14 cellular contexts compared by ENCODE assay signal in genomic region chr11:47617417-47617809, GRCh38. TPM values are rescaled to one million over a fixed set of nuclear protein-coding genes. Genes with fewer than 3 reads are reported as not detected.
A peak's percentile ranks its signal among the peaks of the same experiment; 100 is the strongest.
DNase-seq lines count a peak whose midpoint lies in the region; ATAC-seq and TF ChIP-seq lines count a peak whose summit lies in the region.
"Had no signal": no experiment of that assay in that cellular context is flagged by ENCODE, and none has a peak within 500 bp of the region (broad histone marks: within the 10 kb centered on the region; RNA-seq: fewer than 3 reads in every experiment).

No MANE protein-coding gene starts in this region.

- H3K27me3 ChIP-seq in A673 (replicated peaks; ENCODE audit: insufficient read depth, low read depth, low read length, poor library complexity) (no peaks in the 10 kb centered on the region), adrenal gland (no peaks in the 10 kb centered on the region), vagina (no peaks in the 10 kb centered on the region)

- WGBS in adrenal gland, 4 donors: 30 to 42% (median 36%) methylated on average over 3 of the region's 3 CpGs

- TF ChIP-seq POLR2A in adrenal gland (IDR thresholded peaks at IDR 0.05): no peak
- no peak for TF ChIP-seq POLR2A in vagina (IDR thresholded peaks at IDR 0.05)

- H3K4me3 ChIP-seq in A673 (ENCODE audit: low read depth, low read length, poor library complexity, severe bottlenecking): no peak overlapping the region
- H3K4me3 ChIP-seq in adrenal gland: no peak overlapping the region
- no peak overlapping the region for H3K4me3 ChIP-seq in vagina

- H3K9me3 ChIP-seq in A673 (ENCODE audit: low read depth, low read length, poor library complexity, severe bottlenecking) (no peaks in the 10 kb centered on the region), adrenal gland (replicated peaks in 1 of 3) (no peaks in the 10 kb centered on the region), vagina (no peaks in the 10 kb centered on the region)

- H3K36me3 ChIP-seq in A673 (ENCODE audit: insufficient read depth, low read length, poor library complexity, severe bottlenecking) (peaks cover 52% of the 10 kb centered on the region), adrenal gland (replicated peaks in 1 of 2) (peaks cover 0 to 38% of the 10 kb centered on the region in 2 donors), vagina (peaks cover 0 to 23% of the 10 kb centered on the region in 2 donors)

- TSS peak; percentile 11 for BruUV-seq in A673 (replicated peaks; lab: Mats Ljungman, UMichigan)

- no peak for ATAC-seq in activated naive CD8-positive, alpha-beta T cell treated with anti-CD3 and anti-CD28 coated beads, Interleukin-2, amount 50 U/mL, for 24 hours

- H3K27me3 Mint-ChIP-seq in activated naive CD8-positive, alpha-beta T cell treated with anti-CD3 and anti-CD28 coated beads, Interleukin-2, amount 50 U/mL, for 24 hours: no peaks in the 10 kb centered on the region
- H3K27me3 Mint-ChIP-seq: progenitor cell of endocrine pancreas had no signal

- CTCF ChIA-PET in A673 (lab: Charles Lee): interaction anchor here (0.6 to 1.5 kb wide), 3 partner anchors 179 to 491 kb away, joined by 4 to 10 read pairs (median 5); no protein-coding TSS in a partner anchor

- POLR2A ChIA-PET in A673 (lab: Charles Lee; ENCODE audit: low non-redundant PET): no interaction called here

- H3K27ac ChIP-seq in A673 (ENCODE audit: low read depth, low read length, poor library complexity, severe bottlenecking) (no peak overlapping the region), adrenal gland (peak overlapping the region; percentile 13 to 31 (median 30)), vagina (no peak overlapping the region)

- intact Hi-C loops in A673 (cut with micrococcal nuclease; ENCODE audit: unreplicated experiment) (loop anchor here (2.0 kb wide), 1 partner anchor 243 kb away; no protein-coding TSS in a partner anchor), adrenal gland (cut with DNase I) (no loop called here), vagina (cut with DNase I) (loop anchor here (10.0 kb wide), 1 partner anchor 243 kb away; the partner anchor contains the start of gene SPI1)

- H3K27ac Mint-ChIP-seq in activated naive CD8-positive, alpha-beta T cell treated with anti-CD3 and anti-CD28 coated beads, Interleukin-2, amount 50 U/mL, for 24 hours: no peak overlapping the region
- H3K27ac Mint-ChIP-seq: immature natural killer cell, progenitor cell of endocrine pancreas had no signal

- no peak; the same call in 1 of the 2 replicates for TF ChIP-seq CTCF in A673 (conservative IDR thresholded peaks at IDR 0.05; ENCODE audit: low read depth, low read length)
- TF ChIP-seq CTCF in adrenal gland (IDR thresholded peaks at IDR 0.05): no peak
- no peak for TF ChIP-seq CTCF in vagina (IDR thresholded peaks at IDR 0.05)

- H3K36me3 Mint-ChIP-seq in activated naive CD8-positive, alpha-beta T cell treated with anti-CD3 and anti-CD28 coated beads, Interleukin-2, amount 50 U/mL, for 24 hours (ENCODE audit: low read depth): peaks cover 11% of the 10 kb centered on the region

- no peak overlapping the region for H3K4me3 Mint-ChIP-seq in activated naive CD8-positive, alpha-beta T cell treated with anti-CD3 and anti-CD28 coated beads, Interleukin-2, amount 50 U/mL, for 24 hours

- H3K4me1 ChIP-seq in A673 (ENCODE audit: insufficient read depth, low read length, poor library complexity, severe bottlenecking): no peaks in the 10 kb centered on the region
- peaks cover 0 to 10% of the 10 kb centered on the region in 2 donors for H3K4me1 ChIP-seq in adrenal gland (replicated peaks in 1 of 2)
- no peaks in the 10 kb centered on the region for H3K4me1 ChIP-seq in vagina

- no peaks in the 10 kb centered on the region for H3K4me1 Mint-ChIP-seq in activated naive CD8-positive, alpha-beta T cell treated with anti-CD3 and anti-CD28 coated beads, Interleukin-2, amount 50 U/mL, for 24 hours

- DNase-seq in A673 (ENCODE audit: low spot score) (no peak), H4 (ENCODE audit: low spot score) (peak; percentile 64), adrenal gland (peak in 1 of 7 donors; percentile 34), fibroblast of peridontal ligament (ENCODE audit: extremely low read depth) (peak; percentile 84), vagina (ENCODE audit: extremely low spot score in 2 of 2) (no peak), NCI-H1092 treated with DMSO at 0.1 percent for 48 hours (lab: John Stamatoyannopoulos, UW) (no peak), NCI-H510A treated with DMSO at 0.1 percent for 48 hours (lab: John Stamatoyannopoulos, UW) (no peak)
- no peak for DNase-seq in activated naive CD8-positive, alpha-beta T cell treated with anti-CD3 and anti-CD28 coated beads, Interleukin-2, amount 50 U/mL, for 24 hours
- DNase-seq: activated gamma-delta T cell treated with Interleukin-2 at 50 U/mL for 16 hours had no signal

- H3K9me3 Mint-ChIP-seq in activated naive CD8-positive, alpha-beta T cell treated with anti-CD3 and anti-CD28 coated beads, Interleukin-2, amount 50 U/mL, for 24 hours: no peaks in the 10 kb centered on the region
- H3K9me3 Mint-ChIP-seq: immature natural killer cell had no signal

RNA-seq across cellular contexts. Expression of gene C1QTNF4, which starts 23.2 kb away (rescaled TPM):
- total RNA-seq in A673 (2021): 0.31 and 0.41 TPM in 2 replicates
- total RNA-seq in H4 (2014; rRNA removed; shearing (Covaris generic)): not detected in 2 replicates
- 1 to 10 TPM in 7 of 8 donors, under 1 TPM in 1; 0.74 to 6.8 (median 2.4) TPM for total RNA-seq in adrenal gland
- 1 to 10 TPM in 2 of 3 donors, not detected in 1; 3.3 to 4.3 TPM for polyA plus RNA-seq in adrenal gland
- 3.4 TPM for total RNA-seq in vagina
- total RNA-seq: NCI-H460 had no signal

RNA-seq across cellular contexts. Expression of gene MTCH2, which starts 24.9 kb away (rescaled TPM):
- total RNA-seq in A673 (2021) (367 and 382 TPM in 2 replicates), adrenal gland (100 to 1,000 TPM in 2 of 8 donors, 10 to 100 TPM in 6; 49.7 to 176 (median 89.6) TPM), vagina (40.5 TPM)
- 116 and 177 TPM in 2 replicates for total RNA-seq in H4 (2014; rRNA removed; shearing (Covaris generic))
- polyA plus RNA-seq in adrenal gland: 10 to 100 TPM; 22.0 to 90.4 (median 31.5) TPM

RNA-seq across cellular contexts. Expression of gene FAM180B, which starts 30.9 kb away (rescaled TPM):
- total RNA-seq in A673 (2021): 0.28 and 0.62 TPM in 2 replicates
- not detected in 2 replicates for total RNA-seq in H4 (2014; rRNA removed; shearing (Covaris generic))
- under 1 TPM in 1 of 8 donors, not detected in 7; 0.38 TPM for total RNA-seq in adrenal gland
- under 1 TPM in 2 of 3 donors, not detected in 1; 0.16 to 0.24 TPM for polyA plus RNA-seq in adrenal gland
- total RNA-seq in vagina: not detected
- total RNA-seq: frontal cortex, H1, NCI-H460 had no signal
- polyA plus RNA-seq: immature natural killer cell had no signal

RNA-seq across cellular contexts. Expression of gene NDUFS3, which starts 38.5 kb away (rescaled TPM):
- 412 and 444 TPM in 2 replicates for total RNA-seq in A673 (2021)
- 94.6 and 122 TPM in 2 replicates for total RNA-seq in H4 (2014; rRNA removed; shearing (Covaris generic))
- 100 to 1,000 TPM in 7 of 8 donors, 10 to 100 TPM in 1; 95.8 to 144 (median 124) TPM for total RNA-seq in adrenal gland
- 100 to 1,000 TPM; 145 to 385 (median 331) TPM for polyA plus RNA-seq in adrenal gland
- 60.4 TPM for total RNA-seq in vagina

RNA-seq across cellular contexts. Expression of gene KBTBD4, which starts 38.6 kb away (rescaled TPM):
- 42.8 and 44.0 TPM in 2 replicates for total RNA-seq in A673 (2021)
- 30.8 and 35.5 TPM in 2 replicates for total RNA-seq in H4 (2014; rRNA removed; shearing (Covaris generic))
- 10 to 100 TPM; 16.8 to 32.7 (median 27.3) TPM for total RNA-seq in adrenal gland
- polyA plus RNA-seq in adrenal gland: 10 to 100 TPM in 1 of 3 donors, 1 to 10 TPM in 2; 8.2 to 23.3 (median 8.4) TPM
- total RNA-seq in vagina: 14.7 TPM

Comparison
In these comparisons a context has a peak if more than half of its experiments do, and no peak if none do; other contexts are left out.
1. DNase-seq: peak in H4 (single experiment) and fibroblast of peridontal ligament (single experiment); none in A673 (single experiment), vagina (0 of 2), NCI-H1092 treated with DMSO at 0.1 percent for 48 hours (single experiment), NCI-H510A treated with DMSO at 0.1 percent for 48 hours (single experiment) and activated naive CD8-positive, alpha-beta T cell treated with anti-CD3 and anti-CD28 coated beads, Interleukin-2, amount 50 U/mL, for 24 hours (single experiment).
2. H3K27ac ChIP-seq: peak in adrenal gland (5 of 5); none in A673 (single experiment) and vagina (single experiment).
3. intact Hi-C loops: an anchor here in A673 (2.0 kb wide) and vagina (10.0 kb wide); none called in adrenal gland.